ENCODE assay signal across 11 cellular contexts in genomic region chr10:88995156-88995876, GRCh38. TPM values are rescaled to one million over a fixed set of nuclear protein-coding genes. Genes with fewer than 3 reads are reported as not detected.
A peak's percentile ranks its signal among the peaks of the same experiment; 100 is the strongest.
DNase-seq lines count a peak whose midpoint lies in the region; ATAC-seq and TF ChIP-seq lines count a peak whose summit lies in the region.
"Had no signal": no experiment of that assay in that cellular context is flagged by ENCODE, and none has a peak within 500 bp of the region (broad histone marks: within the 10 kb centered on the region; RNA-seq: fewer than 3 reads in every experiment).

No MANE protein-coding gene starts in this region.

- no peaks in the 10 kb centered on the region for H3K9me2 ChIP-seq in DOHH2 (replicated peaks; ENCODE audit: control insufficient read depth, low read length)
- no peaks in the 10 kb centered on the region for H3K9me2 ChIP-seq in Loucy (replicated peaks; ENCODE audit: low read depth, low read length)

- no peak for ATAC-seq in HG02870 (IDR thresholded peaks at IDR 0.05; ENCODE audit: unreplicated experiment)

- H3K27ac ChIP-seq in DOHH2 (ENCODE audit: low read depth, low read length) (no peak overlapping the region), colonic mucosa (peak overlapping the region; percentile 23), skeletal muscle tissue (ENCODE audit: low read depth, low read length) (peak overlapping the region; percentile 15), sigmoid colon (peak overlapping the region in 1 of 4 donors; percentile 23)
- H3K27ac ChIP-seq: neural progenitor cell had no signal

- H3F3A ChIP-seq in DOHH2 (ENCODE audit: control insufficient read depth, insufficient read depth) (no peaks in the 10 kb centered on the region), Loucy (ENCODE audit: low read depth) (no peaks in the 10 kb centered on the region)

- H3K27me3 ChIP-seq in DOHH2 (ENCODE audit: control insufficient read depth, low read length) (peaks cover 20% of the 10 kb centered on the region), Loucy (ENCODE audit: insufficient read depth, low read length, poor library complexity, severe bottlenecking) (peaks cover 6% of the 10 kb centered on the region), colonic mucosa (no peaks in the 10 kb centered on the region), skeletal muscle tissue (ENCODE audit: control insufficient read depth in 3 of 3, insufficient read depth in 3 of 3, low read length in 3 of 3) (no peaks in the 10 kb centered on the region), sigmoid colon (no peaks in the 10 kb centered on the region)

- peak overlapping the region; percentile 37 for H3K9ac ChIP-seq in Loucy (ENCODE audit: low read depth, low read length, poor library complexity, severe bottlenecking)
- H3K9ac ChIP-seq in colonic mucosa (ENCODE audit: low read depth in 2 of 2, low read length in 2 of 2): peak overlapping the region; percentile 16 to 58
- peak overlapping the region in 1 of 3 donors; percentile 46 for H3K9ac ChIP-seq in skeletal muscle tissue (ENCODE audit: low read depth in 1 of 3, low read length in 3 of 3)
- H3K9ac ChIP-seq: neural progenitor cell had no signal

- no peak for TF ChIP-seq EP300 in sigmoid colon (IDR thresholded peaks at IDR 0.05)

- 31 to 67% methylated on average over 7 of the region's 7 CpGs for WGBS in sigmoid colon, 2 donors

- TF ChIP-seq CTCF in DOHH2 (IDR thresholded peaks at IDR 0.05; ENCODE audit: low read depth, low read length, poor library complexity, severe bottlenecking): no peak
- TF ChIP-seq CTCF in Loucy (conservative IDR thresholded peaks at IDR 0.05; ENCODE audit: low read length): no peak
- no peak for TF ChIP-seq CTCF in colonic mucosa (IDR thresholded peaks at IDR 0.05)
- no peak for TF ChIP-seq CTCF in sigmoid colon (IDR thresholded peaks at IDR 0.05)

- H3K4me3 ChIP-seq in DOHH2 (ENCODE audit: low read length) (no peak overlapping the region), Loucy (ENCODE audit: low read length, poor library complexity, severe bottlenecking) (peak overlapping the region; percentile 4), colonic mucosa (no peak overlapping the region), skeletal muscle tissue (ENCODE audit: low read length in 3 of 3) (peak overlapping the region in 1 of 3 donors; percentile 34), sigmoid colon (no peak overlapping the region)
- H3K4me3 ChIP-seq: neural progenitor cell had no signal

- no peak overlapping the region for H2AFZ ChIP-seq in Loucy (ENCODE audit: low read length)
- H2AFZ ChIP-seq: neural progenitor cell had no signal

- no peaks in the 10 kb centered on the region for H3K36me3 ChIP-seq in DOHH2 (ENCODE audit: control insufficient read depth, low read length)
- no peaks in the 10 kb centered on the region for H3K36me3 ChIP-seq in Loucy (ENCODE audit: insufficient read depth, low read length)
- no peaks in the 10 kb centered on the region for H3K36me3 ChIP-seq in colonic mucosa
- H3K36me3 ChIP-seq in skeletal muscle tissue (ENCODE audit: control insufficient read depth in 3 of 3, insufficient read depth in 3 of 3, low read length in 3 of 3): no peaks in the 10 kb centered on the region
- no peaks in the 10 kb centered on the region for H3K36me3 ChIP-seq in sigmoid colon
- H3K36me3 ChIP-seq: neural progenitor cell had no signal

- H4K20me1 ChIP-seq in DOHH2 (ENCODE audit: control insufficient read depth, insufficient read depth, low read depth, low read length): no peaks in the 10 kb centered on the region
- no peaks in the 10 kb centered on the region for H4K20me1 ChIP-seq in Loucy (ENCODE audit: insufficient read depth, low read length, poor library complexity, severe bottlenecking)

- DNase-seq in colonic mucosa (peak; percentile 60), sigmoid colon (no peak), HT-29 (ENCODE audit: low spot score) (no peak), NCI-H2171 (lab: John Stamatoyannopoulos, UW) (no peak)
- DNase-seq: HCEC 1CT; stimulated activated CD4-positive, alpha-beta T cell treated with anti-CD3 and anti-CD28 coated beads, Interleukin-15, amount 100 ng/mL, for 24 hours had no signal

- intact Hi-C loops in colonic mucosa (cut with DNase I): no loop called here
- intact Hi-C loops in sigmoid colon (cut with DNase I): no loop called here

- no peaks in the 10 kb centered on the region for H3K9me3 ChIP-seq in DOHH2 (ENCODE audit: control insufficient read depth, insufficient read depth, low read length)
- H3K9me3 ChIP-seq in Loucy (ENCODE audit: insufficient read depth, low read depth, low read length): no peaks in the 10 kb centered on the region
- H3K9me3 ChIP-seq in colonic mucosa: no peaks in the 10 kb centered on the region
- no peaks in the 10 kb centered on the region for H3K9me3 ChIP-seq in skeletal muscle tissue (ENCODE audit: control insufficient read depth in 3 of 3, low read length in 3 of 3)
- no peaks in the 10 kb centered on the region for H3K9me3 ChIP-seq in sigmoid colon

- H3K4me1 ChIP-seq in DOHH2 (ENCODE audit: control insufficient read depth, low read length) (peaks cover 37% of the 10 kb centered on the region), Loucy (ENCODE audit: insufficient read depth, low read length, poor library complexity, severe bottlenecking) (peaks cover 58% of the 10 kb centered on the region), colonic mucosa (peaks cover 23% of the 10 kb centered on the region), skeletal muscle tissue (ENCODE audit: control insufficient read depth in 3 of 3, insufficient read depth in 3 of 3, low read length in 3 of 3) (peaks cover under 1 to 21% (median 16%) of the 10 kb centered on the region in 3 donors), sigmoid colon (peaks cover 0 to 30% (median 14%) of the 10 kb centered on the region in 4 donors)

- TF ChIP-seq POLR2A in sigmoid colon (IDR thresholded peaks at IDR 0.05): no peak

- peak overlapping the region; percentile 19; the same call in 1 of the 2 replicates for H3K4me2 ChIP-seq in DOHH2 (ENCODE audit: low read length)
- peak overlapping the region; percentile 56 for H3K4me2 ChIP-seq in Loucy (ENCODE audit: low read depth, low read length, poor library complexity, severe bottlenecking)
- H3K4me2 ChIP-seq: neural progenitor cell had no signal

- no peaks in the 10 kb centered on the region for H3K79me2 ChIP-seq in DOHH2 (ENCODE audit: control insufficient read depth, low read length)
- H3K79me2 ChIP-seq in Loucy (ENCODE audit: insufficient read depth, low read length): peaks cover 34% of the 10 kb centered on the region

RNA-seq across cellular contexts. Expression of gene FAS, which starts 4.7 kb away (rescaled TPM):
- total RNA-seq in colonic mucosa (10 to 100 TPM; 41.1 to 43.1 TPM), skeletal muscle tissue (8.4 TPM), sigmoid colon (10 to 100 TPM; 14.3 to 44.6 (median 22.1) TPM)
- 10 to 100 TPM in 2 of 3 donors, 1 to 10 TPM in 1; 7.6 to 18.8 (median 11.4) TPM for polyA plus RNA-seq in sigmoid colon
- total RNA-seq in HT-29 (2014; rRNA removed; shearing (Covaris generic)): 2.5 and 4.3 TPM in 2 replicates

RNA-seq across cellular contexts. Expression of gene ACTA2, which starts 42.7 kb away (rescaled TPM):
- total RNA-seq in colonic mucosa: 100 to 1,000 TPM in 1 of 2 donors, 10 to 100 TPM in 1; 88.3 to 265 TPM
- 314 TPM for total RNA-seq in skeletal muscle tissue
- 1,000 to 10,000 TPM; 2,072 to 5,444 (median 3,070) TPM for total RNA-seq in sigmoid colon
- 100 to 1,000 TPM in 1 of 3 donors, 10 to 100 TPM in 2; 43.7 to 237 (median 78.1) TPM for polyA plus RNA-seq in sigmoid colon
- 0.31 and 1.4 TPM in 2 replicates for total RNA-seq in HT-29 (2014; rRNA removed; shearing (Covaris generic))

Comparison
In these comparisons a context has a peak if more than half of its experiments do, and no peak if none do; other contexts are left out.
1. RNA of gene ACTA2, which starts 42.7 kb away (total RNA-seq): 2,072 to 5,444 TPM in sigmoid colon, 314 TPM in skeletal muscle tissue (single experiment) and 88.3 to 265 TPM in colonic mucosa; 0.31 to 1.4 TPM in HT-29; every median in the first group is over 10 times any median in the second.